In genomic region chr4:39539026-39539690, GRCh38 we compare ENCODE assay signal across 1 cellular context.
TF ChIP-seq lines count a peak whose summit lies in the region.

No MANE protein-coding gene starts in this region.

TF ChIP-seq in HEK293, 187 proteins besides CTCF, POLR2A, EP300 and RAD21 (continued from another document):
- TF ChIP-seq PRDM4 (tag by site-specific recombination; IDR thresholded peaks at IDR 0.05) (peak; percentile 51; the same call in 1 of the 2 replicates), SCRT1 (tag by site-specific recombination; IDR thresholded peaks at IDR 0.05; ENCODE audit: borderline replicate concordance) (peak; percentile 70), ZBTB44 (tag by site-specific recombination; IDR thresholded peaks at IDR 0.05) (no peak), ZNF843 (tag by site-specific recombination; IDR thresholded peaks at IDR 0.05) (0 out of 2 replicates have a peak, but pooled peaks have one; percentile 20), ZNF629 (tag by site-specific recombination; IDR thresholded peaks at IDR 0.05) (no peak), ZXDB (tag by site-specific recombination; IDR thresholded peaks at IDR 0.05) (0 out of 2 replicates have a peak, but pooled peaks have one; percentile 12), WT1 (tag by site-specific recombination; IDR thresholded peaks at IDR 0.05) (peak; percentile 63), ZBTB48 (tag by site-specific recombination; IDR thresholded peaks at IDR 0.05) (no peak), ZNF398 (tag by site-specific recombination; IDR thresholded peaks at IDR 0.05) (no peak), MEIS1 (CRISPR knock-in tag; IDR thresholded peaks at IDR 0.05; ENCODE audit: borderline replicate concordance) (no peak), BCL11A (tag by site-specific recombination; IDR thresholded peaks at IDR 0.05; ENCODE audit: low read depth) (no peak), FEZF1 (tag by site-specific recombination; IDR thresholded peaks at IDR 0.05) (peak; percentile 17; the same call in 1 of the 2 replicates), ZNF335 (tag by site-specific recombination; conservative IDR thresholded peaks at IDR 0.05) (peak; percentile 45), ZNF366 (tag by site-specific recombination; conservative IDR thresholded peaks at IDR 0.05) (peak; percentile 58), MYNN (tag by site-specific recombination; IDR thresholded peaks at IDR 0.05; ENCODE audit: borderline replicate concordance) (no peak), SP7 (tag by site-specific recombination; IDR thresholded peaks at IDR 0.05) (peak; percentile 43; the same call in 1 of the 2 replicates), SCRT2 (tag by site-specific recombination; IDR thresholded peaks at IDR 0.05) (peak; percentile 94), TRIM28 (IDR thresholded peaks at IDR 0.05; ENCODE audit: borderline replicate concordance, low read length) (peak; percentile 93), ZBTB17 (tag by site-specific recombination; IDR thresholded peaks at IDR 0.05) (peak; percentile 42; the same call in 1 of the 2 replicates), PRDM6 (tag by site-specific recombination; IDR thresholded peaks at IDR 0.05) (peak; percentile 93), ZNF362 (tag by site-specific recombination; IDR thresholded peaks at IDR 0.05) (no peak)
